In the genomic region with DNA sequence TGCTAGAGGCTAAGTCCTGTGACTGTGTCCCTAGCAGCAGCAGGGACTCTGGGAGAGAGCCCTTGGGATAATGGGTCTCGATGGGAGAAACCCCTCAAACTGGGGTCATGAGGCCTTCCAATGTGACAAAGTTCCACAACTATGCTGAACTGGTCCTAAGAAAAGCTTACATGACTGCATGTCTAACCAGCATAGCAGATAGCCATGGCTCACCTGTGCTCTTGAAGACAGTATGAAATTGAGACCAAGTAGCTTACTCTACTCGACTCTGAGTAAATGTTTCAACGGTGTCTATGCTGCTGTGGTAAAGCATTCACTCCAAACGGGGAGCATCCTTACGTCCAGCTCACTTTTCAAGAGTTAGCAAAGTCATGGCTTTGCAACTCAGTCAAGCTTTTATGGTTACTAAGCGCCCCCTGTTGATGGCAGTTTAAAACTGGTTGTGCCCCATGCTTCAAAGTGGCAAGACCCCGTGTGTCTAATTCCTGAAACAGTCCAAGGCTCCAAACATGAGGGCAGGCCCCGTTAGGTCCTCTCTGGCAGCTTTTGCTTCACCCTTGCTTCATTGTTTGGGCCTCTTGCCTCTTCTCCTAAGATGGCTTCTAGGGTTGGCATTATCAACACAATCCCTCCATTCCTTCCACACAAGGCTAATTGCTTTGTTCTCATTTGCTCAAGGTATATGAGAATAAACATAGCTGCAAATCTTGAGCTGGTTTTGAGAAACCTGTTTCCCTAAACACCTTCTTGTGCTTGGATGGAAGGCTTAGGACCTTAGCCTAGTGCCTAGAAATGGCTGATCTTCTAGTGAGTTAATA, we compare ENCODE assay signal across 9 cellular contexts. TPM values are rescaled to one million over a fixed set of nuclear protein-coding genes. Genes with fewer than 3 reads are reported as not detected.
DNase-seq lines count a peak whose midpoint lies in the region; ATAC-seq and TF ChIP-seq lines count a peak whose summit lies in the region.
"Had no signal": no experiment of that assay in that cellular context is flagged by ENCODE, and none has a peak within 500 bp of the region (broad histone marks: within the 10 kb centered on the region; RNA-seq: fewer than 3 reads in every experiment).

No MANE protein-coding gene starts in this region.

- no peaks in the 10 kb centered on the region for H4K20me1 ChIP-seq in KMS-11 (ENCODE audit: insufficient read depth)

- H3K9ac ChIP-seq in KMS-11 = no peak overlapping the region

- no peaks in the 10 kb centered on the region for H3K9me3 ChIP-seq in CD8-positive, alpha-beta memory T cell (ENCODE audit: low read length)
- no peaks in the 10 kb centered on the region for H3K9me3 ChIP-seq in heart left ventricle

- no peaks in the 10 kb centered on the region for H3K4me1 ChIP-seq in CD8-positive, alpha-beta memory T cell (ENCODE audit: insufficient read depth, low read length)
- peaks cover 10% of the 10 kb centered on the region for H3K4me1 ChIP-seq in KMS-11 (ENCODE audit: low read depth, poor library complexity, severe bottlenecking)
- H3K4me1 ChIP-seq in heart left ventricle = peaks cover 0 to 4% (median 0%) of the 10 kb centered on the region in 12 donors

- TF ChIP-seq CTCF in KMS-11 (conservative IDR thresholded peaks at IDR 0.05; ENCODE audit: low read depth, low read length) (peak; percentile 95), heart left ventricle (IDR thresholded peaks at IDR 0.05) (peak; percentile 54 to 83 (median 74))

- DNase-seq in CD8-positive, alpha-beta memory T cell = peak; percentile 43 to 74 (median 55)
- DNase-seq in activated naive CD8-positive, alpha-beta T cell treated with anti-CD3 and anti-CD28 coated beads, Interleukin-2, amount 50 U/mL, for 16 hours (ENCODE audit: low read depth, low spot score) = peak; percentile 35
- DNase-seq in heart left ventricle (peak in 4 of 5 donors; percentile 44 to 65 (median 54)), renal cortical epithelial cell (ENCODE audit: low read depth) (peak; percentile 78)

- no peaks in the 10 kb centered on the region for H3K27me3 ChIP-seq in CD8-positive, alpha-beta memory T cell (ENCODE audit: insufficient read depth, low read length, poor library complexity, severe bottlenecking)
- H3K27me3 ChIP-seq in KMS-11 (ENCODE audit: insufficient read depth, low read depth) = no peaks in the 10 kb centered on the region
- peaks cover 0 to 4% (median 0%) of the 10 kb centered on the region in 9 donors for H3K27me3 ChIP-seq in heart left ventricle

- H2AFZ ChIP-seq in KMS-11 (ENCODE audit: low read depth) = peak overlapping the region; percentile 45

- no peaks in the 10 kb centered on the region for H3K79me2 ChIP-seq in KMS-11 (ENCODE audit: insufficient read depth, low read depth)

- no peaks in the 10 kb centered on the region for H3K36me3 Mint-ChIP-seq in CD8-positive, alpha-beta memory T cell
- H3K36me3 Mint-ChIP-seq: activated naive CD8-positive, alpha-beta T cell had no signal

- ATAC-seq in GM19395 (IDR thresholded peaks at IDR 0.05; ENCODE audit: unreplicated experiment) (peak; percentile 89), SK-N-SH treated with all-trans-retinoic acid at 6 μM for 48 hours (peak; percentile 95), heart left ventricle (peak; percentile 47 to 85 (median 82)), HG02981 (IDR thresholded peaks at IDR 0.05; ENCODE audit: unreplicated experiment) (no peak)

- H3K4me1 Mint-ChIP-seq in CD8-positive, alpha-beta memory T cell = peaks cover 0 to 7% (median 0%) of the 10 kb centered on the region in 3 donors

- H3K4me2 ChIP-seq in KMS-11 = no peak overlapping the region

- no peak overlapping the region for H3K4me3 Mint-ChIP-seq in CD8-positive, alpha-beta memory T cell
- H3K4me3 Mint-ChIP-seq: activated naive CD8-positive, alpha-beta T cell had no signal

- no peak overlapping the region for H3K4me3 ChIP-seq in CD8-positive, alpha-beta memory T cell (ENCODE audit: low read length)
- H3K4me3 ChIP-seq in KMS-11 (IDR thresholded peaks at IDR 0.05; ENCODE audit: insufficient read depth, low read depth, low read length) = no peak overlapping the region
- H3K4me3 ChIP-seq in heart left ventricle = no peak overlapping the region

- H3K27me3 Mint-ChIP-seq in CD8-positive, alpha-beta memory T cell = peaks cover 2 to 9% of the 10 kb centered on the region in 2 donors
- H3K27me3 Mint-ChIP-seq: activated naive CD8-positive, alpha-beta T cell had no signal

- H3K27ac Mint-ChIP-seq in CD8-positive, alpha-beta memory T cell = no peak overlapping the region
- H3K27ac Mint-ChIP-seq: activated naive CD8-positive, alpha-beta T cell had no signal

- CTCF ChIA-PET in CD8-positive, alpha-beta memory T cell (lab: Charles Lee) = interaction anchor here (0.6 to 11.2 kb wide), 34 partner anchors 9 to 773 kb away, joined by 3 to 144 read pairs (median 5); no protein-coding TSS in a partner anchor

- WGBS in heart left ventricle, 4 donors = 26 to 31% (median 30%) methylated on average over 8 of the region's 8 CpGs

- H3K27ac ChIP-seq in CD8-positive, alpha-beta memory T cell (ENCODE audit: low read depth, low read length) = no peak overlapping the region
- H3K27ac ChIP-seq in KMS-11 (no peak overlapping the region), heart left ventricle (no peak overlapping the region)

- POLR2A ChIA-PET in CD8-positive, alpha-beta memory T cell (lab: Charles Lee) = interaction anchor here (0.6 kb wide), 1 partner anchor 158 kb away, joined by 3 read pairs; no protein-coding TSS in a partner anchor

- intact Hi-C loops in heart left ventricle (cut with DNase I) = loop anchor here (1.0 to 10.0 kb wide), 16 partner anchors 106 to 771 kb away; partner anchors contain the start of genes SHROOM3 (in 2 of the 10) and SEPTIN11 (in 1 of the 10)

- no peaks in the 10 kb centered on the region for H3K36me3 ChIP-seq in CD8-positive, alpha-beta memory T cell (ENCODE audit: insufficient read depth, low read length)
- H3K36me3 ChIP-seq in KMS-11 (ENCODE audit: insufficient read depth) (no peaks in the 10 kb centered on the region), heart left ventricle (no peaks in the 10 kb centered on the region)

- H3K9me3 Mint-ChIP-seq in CD8-positive, alpha-beta memory T cell = no peaks in the 10 kb centered on the region

- no peak for TF ChIP-seq POLR2A in heart left ventricle (IDR thresholded peaks at IDR 0.05)

TF ChIP-seq in SK-N-SH treated with all-trans-retinoic acid at 6 μM for 48 hours, 23 proteins besides CTCF, POLR2A, EP300 and RAD21 (continues in another document):
- no peak for TF ChIP-seq ZFP30 (CRISPR knock-in tag; IDR thresholded peaks at IDR 0.05)
- no peak for TF ChIP-seq RARB (CRISPR knock-in tag; IDR thresholded peaks at IDR 0.05)
- no peak for TF ChIP-seq ISL1 (CRISPR knock-in tag; IDR thresholded peaks at IDR 0.05)
- TF ChIP-seq SNAI2 (CRISPR knock-in tag; IDR thresholded peaks at IDR 0.05) = no peak
- no peak for TF ChIP-seq OSR1 (CRISPR knock-in tag; IDR thresholded peaks at IDR 0.05)
- TF ChIP-seq ESRRG (CRISPR knock-in tag; IDR thresholded peaks at IDR 0.05) = no peak
- TF ChIP-seq ZNF565 (CRISPR knock-in tag; conservative IDR thresholded peaks at IDR 0.05; ENCODE audit: low read depth) = no peak
- no peak for TF ChIP-seq CSDC2 (CRISPR knock-in tag; IDR thresholded peaks at IDR 0.05)
- TF ChIP-seq TSHZ2 (CRISPR knock-in tag; IDR thresholded peaks at IDR 0.05) = no peak
- no peak for TF ChIP-seq BACH2 (CRISPR knock-in tag; IDR thresholded peaks at IDR 0.05; ENCODE audit: borderline replicate concordance)
- no peak for TF ChIP-seq POU6F1 (CRISPR knock-in tag; IDR thresholded peaks at IDR 0.05; ENCODE audit: borderline replicate concordance, low read depth)
- TF ChIP-seq ZNF8 (CRISPR knock-in tag; IDR thresholded peaks at IDR 0.05) = no peak
- TF ChIP-seq ZFP3 (CRISPR knock-in tag; IDR thresholded peaks at IDR 0.05) = no peak

RNA-seq across cellular contexts. Expression of gene CCNG2, which starts 46.6 kb away (rescaled TPM):
- 1 to 10 TPM; 3.7 to 4.0 TPM for total RNA-seq in CD8-positive, alpha-beta memory T cell
- 23.9 TPM for polyA plus RNA-seq in CD8-positive, alpha-beta memory T cell
- 10 to 100 TPM in 4 of 9 donors, 1 to 10 TPM in 5; 2.4 to 18.7 (median 9.9) TPM for total RNA-seq in heart left ventricle
- 1 to 10 TPM; 3.3 to 4.5 TPM for polyA plus RNA-seq in heart left ventricle
- 43.1 and 153 TPM in 2 replicates for total RNA-seq in renal cortical epithelial cell
